In genomic region chr3:9387322-9387655, GRCh38 we compare ENCODE assay signal across 2 cellular contexts.
TF ChIP-seq lines count a peak whose summit lies in the region.

No MANE protein-coding gene starts in this region.

TF ChIP-seq in IMR-90, 13 proteins besides CTCF, POLR2A, EP300 and RAD21:
- TF ChIP-seq BHLHE40 (IDR thresholded peaks at IDR 0.05; ENCODE audit: low read depth, low read length) = no peak
- TF ChIP-seq MAZ (IDR thresholded peaks at IDR 0.05; ENCODE audit: borderline replicate concordance, low read depth, low read length) = no peak
- TF ChIP-seq ELK1 (IDR thresholded peaks at IDR 0.05; ENCODE audit: borderline replicate concordance, low read depth, low read length) = no peak
- no peak for TF ChIP-seq CHD1 (IDR thresholded peaks at IDR 0.05; ENCODE audit: low read depth, low read length)
- no peak for TF ChIP-seq MXI1 (IDR thresholded peaks at IDR 0.05; ENCODE audit: borderline replicate concordance, low read depth, low read length)
- TF ChIP-seq FOS (IDR thresholded peaks at IDR 0.05; ENCODE audit: low read depth, low read length) = no peak
- no peak for TF ChIP-seq RFX5 (IDR thresholded peaks at IDR 0.05; ENCODE audit: low read depth, low read length)
- TF ChIP-seq NFE2L2 (IDR thresholded peaks at IDR 0.05; ENCODE audit: low read depth, low read length) = no peak
- TF ChIP-seq RCOR1 (IDR thresholded peaks at IDR 0.05; ENCODE audit: insufficient replicate concordance, low read length) = no peak
- no peak for TF ChIP-seq CEBPB (IDR thresholded peaks at IDR 0.05; ENCODE audit: low read depth, low read length)
- no peak for TF ChIP-seq SMC3 (IDR thresholded peaks at IDR 0.05; ENCODE audit: low read depth, low read length)
- no peak for TF ChIP-seq MAFK (IDR thresholded peaks at IDR 0.05; ENCODE audit: low read depth, low read length)
- no peak for TF ChIP-seq USF2 (IDR thresholded peaks at IDR 0.05; ENCODE audit: low read depth, low read length)
TF ChIP-seq in IMR-90: peak in this region for 0.

TF ChIP-seq in endothelial cell of umbilical vein, 7 proteins besides CTCF, POLR2A, EP300 and RAD21:
- TF ChIP-seq POLR2AphosphoS5 (IDR thresholded peaks at IDR 0.05; ENCODE audit: insufficient read depth, low read depth, low read length) = peak; percentile 41
- no peak for TF ChIP-seq FOS (IDR thresholded peaks at IDR 0.05; ENCODE audit: borderline replicate concordance, insufficient read depth, low read length)
